In the genomic region with DNA sequence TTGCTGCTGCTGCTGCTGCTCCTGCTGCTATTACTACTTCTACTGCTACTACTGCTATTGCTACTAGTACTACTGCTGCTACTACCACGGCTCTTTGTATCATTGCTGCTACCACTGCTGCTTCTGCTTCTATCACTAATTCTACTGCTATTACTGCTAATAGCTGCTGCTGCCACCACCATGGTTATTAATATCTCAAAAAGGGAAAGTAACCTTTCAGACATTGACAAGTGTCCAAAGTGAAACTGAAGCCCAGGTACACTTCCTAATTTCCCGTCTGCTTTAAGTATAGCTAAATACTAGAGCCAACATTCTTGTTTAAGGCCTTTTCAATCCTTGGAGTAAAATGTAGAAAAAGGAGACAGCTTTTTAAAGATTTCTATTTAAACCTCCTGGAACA, we compare ENCODE assay signal across 9 cellular contexts. TPM values are rescaled to one million over a fixed set of nuclear protein-coding genes. Genes with fewer than 3 reads are reported as not detected.
A peak's percentile ranks its signal among the peaks of the same experiment; 100 is the strongest.
DNase-seq lines count a peak whose midpoint lies in the region; ATAC-seq and TF ChIP-seq lines count a peak whose summit lies in the region.
"Had no signal": no experiment of that assay in that cellular context is flagged by ENCODE, and none has a peak within 500 bp of the region (broad histone marks: within the 10 kb centered on the region; RNA-seq: fewer than 3 reads in every experiment).

No MANE protein-coding gene starts in this region.

- H3K4me2 ChIP-seq in HCT116 (ENCODE audit: low read length) = peak overlapping the region; percentile 9; the same call in 1 of the 2 replicates

- H3K9me3 ChIP-seq in HCT116 (ENCODE audit: control insufficient read depth in 1 of 2, insufficient read depth in 1 of 2, low read depth in 1 of 2, low read length in 2 of 2) = no peaks in the 10 kb centered on the region
- no peaks in the 10 kb centered on the region for H3K9me3 ChIP-seq in mucosa of stomach (ENCODE audit: control insufficient read depth, low read length)
- no peaks in the 10 kb centered on the region for H3K9me3 ChIP-seq in BE2C

- H3K79me2 ChIP-seq in HCT116 (ENCODE audit: insufficient read depth, low read length) = no peaks in the 10 kb centered on the region

- no peaks in the 10 kb centered on the region for H3K9me2 ChIP-seq in HCT116 (ENCODE audit: insufficient read depth)

- H3K4me3 ChIP-seq in HCT116 (replicated peaks in 1 of 2; ENCODE audit: low read depth in 1 of 2, low read length in 2 of 2) (no peak overlapping the region), mucosa of stomach (ENCODE audit: low read length) (no peak overlapping the region), BE2C (ENCODE audit: low read depth, low read length) (no peak overlapping the region)

- DNase-seq in HCT116 (ENCODE audit: low read depth, low spot score) (no peak), BE2C (no peak), ecto neural progenitor cell (ENCODE audit: low spot score) (no peak), cardiac septum (ENCODE audit: low spot score) (no peak), substantia nigra (lab: John Stamatoyannopoulos, UW) (no peak)
- DNase-seq: MV-4-11 had no signal

- BruUV-seq in HCT116 (replicated peaks; lab: Mats Ljungman, UMichigan) = no TSS peak

- TF ChIP-seq POLR2A in HCT116 (IDR thresholded peaks at IDR 0.05; ENCODE audit: borderline replicate concordance, extremely low read depth, insufficient read depth, insufficient read length) = no peak

- TF ChIP-seq RAD21 in HCT116 (IDR thresholded peaks at IDR 0.05; ENCODE audit: low read depth) = no peak

- intact Hi-C loops in HCT116 (cut with micrococcal nuclease) = no loop called here
- intact Hi-C loops in cardiac septum (cut with DNase I) = loop anchor here (10.0 kb wide), 1 partner anchor 65 kb away; no protein-coding TSS in a partner anchor

- H3K27me3 ChIP-seq in HCT116 (ENCODE audit: insufficient read depth, low read length) (no peaks in the 10 kb centered on the region), mucosa of stomach (ENCODE audit: control insufficient read depth, insufficient read depth, low read length) (no peaks in the 10 kb centered on the region), BE2C (no peaks in the 10 kb centered on the region)

- POLR2A ChIA-PET in HCT116 (lab: Charles Lee) = no interaction called here

- no peaks in the 10 kb centered on the region for H3K4me1 ChIP-seq in HCT116 (ENCODE audit: control insufficient read depth in 1 of 2, insufficient read depth in 2 of 2, low read length in 2 of 2)
- no peaks in the 10 kb centered on the region for H3K4me1 ChIP-seq in mucosa of stomach (ENCODE audit: control insufficient read depth, insufficient read depth, low read length)
- H3K4me1 ChIP-seq in BE2C = no peaks in the 10 kb centered on the region

- no peaks in the 10 kb centered on the region for H4K20me1 ChIP-seq in HCT116 (ENCODE audit: insufficient read depth)

- ATAC-seq in GM18858 (IDR thresholded peaks at IDR 0.05; ENCODE audit: unreplicated experiment) (peak; percentile 85), HCT116 (no peak), HG03571 (IDR thresholded peaks at IDR 0.05; ENCODE audit: unreplicated experiment) (peak; percentile 77)

- RAD21 ChIA-PET in HCT116 (lab: Charles Lee; ENCODE audit: low non-redundant PET in 1 of 2, low total read pairs in 2 of 2, uncharacterized antibody in 2 of 2, unreplicated experiment in 2 of 2) = no interaction called here

- CTCF ChIA-PET in HCT116 (lab: Charles Lee) = no interaction called here

- H3K27ac ChIP-seq in HCT116 (ENCODE audit: low read depth, low read length) (no peak overlapping the region), substantia nigra (ENCODE audit: low read depth, low read length, poor library complexity, severe bottlenecking) (no peak overlapping the region)

- TF ChIP-seq CTCF in HCT116 (IDR thresholded peaks at IDR 0.05 in 2 of 3, conservative IDR thresholded peaks at IDR 0.05 in 1 of 3; ENCODE audit: borderline replicate concordance in 1 of 3, insufficient read depth in 1 of 3, low read depth in 2 of 3, low read length in 2 of 3) (no peak), BE2C (IDR thresholded peaks at IDR 0.05; ENCODE audit: low read depth, low read length) (no peak)

- H3K36me3 ChIP-seq in HCT116 (ENCODE audit: control insufficient read depth in 1 of 2, insufficient read depth in 2 of 2, low read length in 2 of 2) = no peaks in the 10 kb centered on the region
- H3K36me3 ChIP-seq in mucosa of stomach (ENCODE audit: control insufficient read depth, insufficient read depth, low read length) = no peaks in the 10 kb centered on the region
- H3K36me3 ChIP-seq in BE2C = no peaks in the 10 kb centered on the region

- peak overlapping the region; percentile 30 for H2AFZ ChIP-seq in HCT116 (ENCODE audit: low read depth, low read length, poor library complexity, severe bottlenecking)

- H3K9ac ChIP-seq in HCT116 (ENCODE audit: low read length) (no peak overlapping the region), mucosa of stomach (ENCODE audit: low read length) (peak overlapping the region; percentile 13)

TF ChIP-seq in HCT116, 20 proteins besides CTCF, POLR2A, EP300 and RAD21:
- TF ChIP-seq CEBPB (IDR thresholded peaks at IDR 0.05; ENCODE audit: low read depth) = no peak
- no peak for TF ChIP-seq JUND (IDR thresholded peaks at IDR 0.05)
- TF ChIP-seq ELF1 (IDR thresholded peaks at IDR 0.05; ENCODE audit: borderline replicate concordance, low read depth) = no peak
- no peak for TF ChIP-seq CBX3 (IDR thresholded peaks at IDR 0.05; ENCODE audit: low read depth)
- no peak for TF ChIP-seq EGR1 (IDR thresholded peaks at IDR 0.05; ENCODE audit: low read depth)
- TF ChIP-seq, protein P1, sequence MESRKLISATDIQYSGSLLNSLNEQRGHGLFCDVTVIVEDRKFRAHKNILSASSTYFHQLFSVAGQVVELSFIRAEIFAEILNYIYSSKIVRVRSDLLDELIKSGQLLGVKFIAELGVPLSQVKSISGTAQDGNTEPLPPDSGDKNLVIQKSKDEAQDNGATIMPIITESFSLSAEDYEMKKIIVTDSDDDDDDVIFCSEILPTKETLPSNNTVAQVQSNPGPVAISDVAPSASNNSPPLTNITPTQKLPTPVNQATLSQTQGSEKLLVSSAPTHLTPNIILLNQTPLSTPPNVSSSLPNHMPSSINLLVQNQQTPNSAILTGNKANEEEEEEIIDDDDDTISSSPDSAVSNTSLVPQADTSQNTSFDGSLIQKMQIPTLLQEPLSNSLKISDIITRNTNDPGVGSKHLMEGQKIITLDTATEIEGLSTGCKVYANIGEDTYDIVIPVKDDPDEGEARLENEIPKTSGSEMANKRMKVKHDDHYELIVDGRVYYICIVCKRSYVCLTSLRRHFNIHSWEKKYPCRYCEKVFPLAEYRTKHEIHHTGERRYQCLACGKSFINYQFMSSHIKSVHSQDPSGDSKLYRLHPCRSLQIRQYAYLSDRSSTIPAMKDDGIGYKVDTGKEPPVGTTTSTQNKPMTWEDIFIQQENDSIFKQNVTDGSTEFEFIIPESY (IDR thresholded peaks at IDR 0.05; ENCODE audit: extremely low read depth, insufficient replicate concordance, low read length) = no peak
- TF ChIP-seq YY1 (IDR thresholded peaks at IDR 0.05; ENCODE audit: extremely low read depth, insufficient replicate concordance, low read depth, low read length) = no peak
TF ChIP-seq in HCT116: peak in this region for 0.

RNA-seq across cellular contexts. Expression of a gene that starts 45.4 kb away (rescaled TPM):
- total RNA-seq in HCT116 (2021; ENCODE audit: unreplicated experiment) (89.9 TPM), cardiac septum (19.4 TPM)
- polyA plus RNA-seq in HCT116 (2012) = 45.1 and 65.0 TPM in 2 replicates
- 31.3 TPM for polyA plus RNA-seq in BE2C (2012; ENCODE audit: insufficient read depth, insufficient read length, low read depth)
